ENCODE assay signal across 1 cellular context in genomic region chr13:27182844-27183497, GRCh38.
TF ChIP-seq lines count a peak whose summit lies in the region.

No MANE protein-coding gene starts in this region.

TF ChIP-seq in WTC11, 78 proteins besides CTCF, POLR2A, EP300 and RAD21 (continued from another document):
- TF ChIP-seq, protein P1, sequence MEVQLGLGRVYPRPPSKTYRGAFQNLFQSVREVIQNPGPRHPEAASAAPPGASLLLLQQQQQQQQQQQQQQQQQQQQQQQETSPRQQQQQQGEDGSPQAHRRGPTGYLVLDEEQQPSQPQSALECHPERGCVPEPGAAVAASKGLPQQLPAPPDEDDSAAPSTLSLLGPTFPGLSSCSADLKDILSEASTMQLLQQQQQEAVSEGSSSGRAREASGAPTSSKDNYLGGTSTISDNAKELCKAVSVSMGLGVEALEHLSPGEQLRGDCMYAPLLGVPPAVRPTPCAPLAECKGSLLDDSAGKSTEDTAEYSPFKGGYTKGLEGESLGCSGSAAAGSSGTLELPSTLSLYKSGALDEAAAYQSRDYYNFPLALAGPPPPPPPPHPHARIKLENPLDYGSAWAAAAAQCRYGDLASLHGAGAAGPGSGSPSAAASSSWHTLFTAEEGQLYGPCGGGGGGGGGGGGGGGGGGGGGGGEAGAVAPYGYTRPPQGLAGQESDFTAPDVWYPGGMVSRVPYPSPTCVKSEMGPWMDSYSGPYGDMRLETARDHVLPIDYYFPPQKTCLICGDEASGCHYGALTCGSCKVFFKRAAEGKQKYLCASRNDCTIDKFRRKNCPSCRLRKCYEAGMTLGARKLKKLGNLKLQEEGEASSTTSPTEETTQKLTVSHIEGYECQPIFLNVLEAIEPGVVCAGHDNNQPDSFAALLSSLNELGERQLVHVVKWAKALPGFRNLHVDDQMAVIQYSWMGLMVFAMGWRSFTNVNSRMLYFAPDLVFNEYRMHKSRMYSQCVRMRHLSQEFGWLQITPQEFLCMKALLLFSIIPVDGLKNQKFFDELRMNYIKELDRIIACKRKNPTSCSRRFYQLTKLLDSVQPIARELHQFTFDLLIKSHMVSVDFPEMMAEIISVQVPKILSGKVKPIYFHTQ (CRISPR knock-in tag; IDR thresholded peaks at IDR 0.05) = no peak
- TF ChIP-seq ETV6 (CRISPR knock-in tag; IDR thresholded peaks at IDR 0.05) (no peak), NR2C2 (CRISPR knock-in tag; IDR thresholded peaks at IDR 0.05) (no peak), IRF1 (CRISPR knock-in tag; IDR thresholded peaks at IDR 0.05) (no peak), MAX (CRISPR knock-in tag; IDR thresholded peaks at IDR 0.05) (no peak), NR3C1 (CRISPR knock-in tag; conservative IDR thresholded peaks at IDR 0.05; ENCODE audit: low read depth) (no peak), TP53 (CRISPR knock-in tag; IDR thresholded peaks at IDR 0.05) (no peak), MXD4 (CRISPR knock-in tag; IDR thresholded peaks at IDR 0.05; ENCODE audit: borderline replicate concordance) (no peak), ZNF317 (CRISPR knock-in tag; IDR thresholded peaks at IDR 0.05; ENCODE audit: borderline replicate concordance, low read depth) (no peak), CREB1 (CRISPR knock-in tag; IDR thresholded peaks at IDR 0.05) (no peak), ZNF281 (CRISPR knock-in tag; IDR thresholded peaks at IDR 0.05) (no peak), STAT6 (CRISPR knock-in tag; conservative IDR thresholded peaks at IDR 0.05; ENCODE audit: low read depth) (no peak)
- TF ChIP-seq, protein P2, sequence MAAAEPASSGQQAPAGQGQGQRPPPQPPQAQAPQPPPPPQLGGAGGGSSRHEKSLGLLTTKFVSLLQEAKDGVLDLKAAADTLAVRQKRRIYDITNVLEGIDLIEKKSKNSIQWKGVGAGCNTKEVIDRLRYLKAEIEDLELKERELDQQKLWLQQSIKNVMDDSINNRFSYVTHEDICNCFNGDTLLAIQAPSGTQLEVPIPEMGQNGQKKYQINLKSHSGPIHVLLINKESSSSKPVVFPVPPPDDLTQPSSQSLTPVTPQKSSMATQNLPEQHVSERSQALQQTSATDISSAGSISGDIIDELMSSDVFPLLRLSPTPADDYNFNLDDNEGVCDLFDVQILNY (CRISPR knock-in tag; IDR thresholded peaks at IDR 0.05) = no peak
- TF ChIP-seq, protein P3, sequence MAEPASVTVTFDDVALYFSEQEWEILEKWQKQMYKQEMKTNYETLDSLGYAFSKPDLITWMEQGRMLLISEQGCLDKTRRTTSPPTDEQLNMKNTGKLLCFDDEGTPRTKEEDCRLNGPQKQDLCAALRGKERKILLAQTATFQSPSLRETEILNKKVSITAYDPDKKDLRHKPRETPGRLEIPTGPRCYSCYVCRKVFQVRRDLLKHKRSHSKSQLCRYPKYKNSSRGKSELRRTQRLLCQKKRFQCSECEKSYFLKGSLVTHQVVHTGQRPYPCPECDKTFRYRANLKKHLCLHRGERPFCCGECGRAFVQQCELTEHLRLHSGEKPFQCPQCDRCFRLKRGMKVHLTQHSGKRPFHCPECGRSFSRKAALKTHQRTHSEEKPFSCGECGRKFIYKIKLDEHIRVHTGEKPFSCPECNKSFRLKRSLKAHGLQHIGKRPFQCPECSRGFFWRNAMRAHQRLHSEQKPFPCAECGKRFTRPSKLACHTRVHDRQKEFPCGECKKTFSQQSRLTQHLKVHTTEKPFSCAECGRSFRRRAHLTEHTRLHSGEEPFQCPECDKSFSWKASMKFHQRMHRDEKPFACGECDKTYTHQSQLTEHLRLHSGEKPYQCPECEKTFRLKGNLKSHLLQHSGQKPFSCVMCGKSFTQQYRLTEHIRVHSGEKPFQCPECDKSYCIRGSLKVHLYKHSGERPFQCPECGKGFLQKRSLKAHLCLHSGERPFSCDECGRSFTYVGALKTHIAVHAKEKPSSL (CRISPR knock-in tag; conservative IDR thresholded peaks at IDR 0.05) = no peak
TF ChIP-seq in WTC11: peak in this region for 0.
